2 cellular contexts compared by ENCODE assay signal in genomic region chr3:53056442-53056841, GRCh38.
TF ChIP-seq lines count a peak whose summit lies in the region.

No MANE protein-coding gene starts in this region.

TF ChIP-seq in IMR-90, 13 proteins besides CTCF, POLR2A, EP300 and RAD21 (continued from another document):
- TF ChIP-seq SMC3 (IDR thresholded peaks at IDR 0.05; ENCODE audit: low read depth, low read length) (peak; percentile 18; the same call in 1 of the 2 replicates), ELK1 (IDR thresholded peaks at IDR 0.05; ENCODE audit: borderline replicate concordance, low read depth, low read length) (no peak)
- TF ChIP-seq, protein P1, sequence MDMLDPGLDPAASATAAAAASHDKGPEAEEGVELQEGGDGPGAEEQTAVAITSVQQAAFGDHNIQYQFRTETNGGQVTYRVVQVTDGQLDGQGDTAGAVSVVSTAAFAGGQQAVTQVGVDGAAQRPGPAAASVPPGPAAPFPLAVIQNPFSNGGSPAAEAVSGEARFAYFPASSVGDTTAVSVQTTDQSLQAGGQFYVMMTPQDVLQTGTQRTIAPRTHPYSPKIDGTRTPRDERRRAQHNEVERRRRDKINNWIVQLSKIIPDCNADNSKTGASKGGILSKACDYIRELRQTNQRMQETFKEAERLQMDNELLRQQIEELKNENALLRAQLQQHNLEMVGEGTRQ (IDR thresholded peaks at IDR 0.05; ENCODE audit: low read depth, low read length) = no peak

TF ChIP-seq in GM12878, 131 proteins besides CTCF, POLR2A, EP300 and RAD21 (continued from another document):
- TF ChIP-seq, protein P2, sequence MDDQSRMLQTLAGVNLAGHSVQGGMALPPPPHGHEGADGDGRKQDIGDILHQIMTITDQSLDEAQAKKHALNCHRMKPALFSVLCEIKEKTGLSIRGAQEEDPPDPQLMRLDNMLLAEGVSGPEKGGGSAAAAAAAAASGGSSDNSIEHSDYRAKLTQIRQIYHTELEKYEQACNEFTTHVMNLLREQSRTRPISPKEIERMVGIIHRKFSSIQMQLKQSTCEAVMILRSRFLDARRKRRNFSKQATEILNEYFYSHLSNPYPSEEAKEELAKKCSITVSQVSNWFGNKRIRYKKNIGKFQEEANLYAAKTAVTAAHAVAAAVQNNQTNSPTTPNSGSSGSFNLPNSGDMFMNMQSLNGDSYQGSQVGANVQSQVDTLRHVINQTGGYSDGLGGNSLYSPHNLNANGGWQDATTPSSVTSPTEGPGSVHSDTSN (IDR thresholded peaks at IDR 0.05; ENCODE audit: insufficient replicate concordance, low read depth, low read length) = no peak
- TF ChIP-seq CBX3 (IDR thresholded peaks at IDR 0.05; ENCODE audit: borderline replicate concordance, low read depth) = no peak
- TF ChIP-seq WRNIP1 (IDR thresholded peaks at IDR 0.05; ENCODE audit: borderline replicate concordance, low read depth, low read length) = no peak
- TF ChIP-seq MTA3 (IDR thresholded peaks at IDR 0.05; ENCODE audit: borderline replicate concordance, low read length) = no peak
- no peak for TF ChIP-seq STAT1 (conservative IDR thresholded peaks at IDR 0.05)
TF ChIP-seq in GM12878: peak in this region for 0.
